Comparison of ENCODE assay signal across 16 cellular contexts in genomic region chr1:112011231-112011630, GRCh38. TPM values are rescaled to one million over a fixed set of nuclear protein-coding genes. Genes with fewer than 3 reads are reported as not detected.
A peak's percentile ranks its signal among the peaks of the same experiment; 100 is the strongest.
DNase-seq lines count a peak whose midpoint lies in the region; ATAC-seq and TF ChIP-seq lines count a peak whose summit lies in the region.
"Had no signal": no experiment of that assay in that cellular context is flagged by ENCODE, and none has a peak within 500 bp of the region (broad histone marks: within the 10 kb centered on the region; RNA-seq: fewer than 3 reads in every experiment).

No MANE protein-coding gene starts in this region.

- H4K91ac ChIP-seq in IMR-90 (ENCODE audit: insufficient read depth, low read depth, low read length), result no peak overlapping the region
- H4K91ac ChIP-seq in mesenchymal stem cell (ENCODE audit: low read length), result no peak overlapping the region

- no peak overlapping the region for H2BK12ac ChIP-seq in mesenchymal stem cell (ENCODE audit: low read length in 2 of 2)

- peak; percentile 62 for ATAC-seq in IMR-90 (ENCODE audit: low read depth)
- no peak for ATAC-seq in GM21737 (IDR thresholded peaks at IDR 0.05; ENCODE audit: unreplicated experiment)
- ATAC-seq: activated naive CD8-positive, alpha-beta T cell treated with anti-CD3 and anti-CD28 coated beads, Interleukin-2, amount 50 U/mL, for 24 hours; GM23338 had no signal

- H3K9ac ChIP-seq in IMR-90 (ENCODE audit: low read depth, low read length) (no peak overlapping the region), colonic mucosa (ENCODE audit: low read depth in 2 of 2, low read length in 2 of 2) (no peak overlapping the region), mesenchymal stem cell (ENCODE audit: low read length) (peak overlapping the region; percentile 16)
- H3K9ac ChIP-seq: BLaER1 had no signal

- H3K9me1 ChIP-seq in IMR-90 (ENCODE audit: insufficient read depth, low read length), result no peaks in the 10 kb centered on the region

- in situ Hi-C loops in IMR-90 (cut with MboI; ENCODE audit: low sequenced_read_pairs), result no loop called here

- POLR2A ChIA-PET in IMR-90 (lab: Charles Lee; ENCODE audit: unreplicated experiment), result no interaction called here

- H4K20me1 ChIP-seq in IMR-90 (ENCODE audit: insufficient read depth, low read length), result no peaks in the 10 kb centered on the region
- H4K20me1 ChIP-seq: BLaER1 had no signal

- TF ChIP-seq RAD21 in IMR-90 (IDR thresholded peaks at IDR 0.05; ENCODE audit: low read length), result no peak

- TF ChIP-seq CTCF in AG09309 (IDR thresholded peaks at IDR 0.05; ENCODE audit: control insufficient read depth, insufficient read depth, low read depth, low read length, missing control alignments) (no peak), IMR-90 (conservative IDR thresholded peaks at IDR 0.05; ENCODE audit: low read depth, low read length) (no peak), colonic mucosa (IDR thresholded peaks at IDR 0.05) (no peak), BE2C (IDR thresholded peaks at IDR 0.05; ENCODE audit: low read depth, low read length) (no peak), tibial nerve (IDR thresholded peaks at IDR 0.05) (no peak)

- TF ChIP-seq POLR2A in IMR-90 (IDR thresholded peaks at IDR 0.05; ENCODE audit: low read depth, low read length), result no peak
- no peak for TF ChIP-seq POLR2A in tibial nerve (IDR thresholded peaks at IDR 0.05)

- H2AFZ ChIP-seq in IMR-90 (replicated peaks; ENCODE audit: low read length, poor library complexity), result no peak overlapping the region
- H2AFZ ChIP-seq in mesenchymal stem cell (ENCODE audit: low read depth, low read length), result no peak overlapping the region
- H2AFZ ChIP-seq: GM23338 had no signal

- H2BK5ac ChIP-seq in IMR-90 (ENCODE audit: low read depth, low read length, poor library complexity, severe bottlenecking) (no peak overlapping the region), mesenchymal stem cell (ENCODE audit: low read depth, low read length, poor library complexity, severe bottlenecking) (no peak overlapping the region)

- no peak overlapping the region for H3K18ac ChIP-seq in IMR-90 (ENCODE audit: low read depth, low read length)
- no peak overlapping the region for H3K18ac ChIP-seq in mesenchymal stem cell (ENCODE audit: low read depth in 1 of 2, low read length in 2 of 2)

- BruUV-seq in IMR-90 (replicated peaks; lab: Mats Ljungman, UMichigan), result no TSS peak

- H3K36me3 ChIP-seq in IMR-90 (ENCODE audit: control insufficient read depth, insufficient read depth, low read length) (no peaks in the 10 kb centered on the region), colonic mucosa (no peaks in the 10 kb centered on the region), mesenchymal stem cell (ENCODE audit: control insufficient read depth in 1 of 2, insufficient read depth in 2 of 2, low read depth in 1 of 2, low read length in 2 of 2) (no peaks in the 10 kb centered on the region), BE2C (no peaks in the 10 kb centered on the region), tibial nerve (no peaks in the 10 kb centered on the region)
- H3K36me3 ChIP-seq: BLaER1, vagina had no signal

- peak; percentile 28 for DNase-seq in AG09309 (ENCODE audit: low read depth)
- DNase-seq in IMR-90, result peak; percentile 29
- DNase-seq in colonic mucosa, result peak; percentile 20
- no peak for DNase-seq in mesenchymal stem cell
- DNase-seq in BE2C, result no peak
- DNase-seq in tibial nerve (ENCODE audit: low spot score in 2 of 2), result no peak
- no peak for DNase-seq in NCI-H2107 (lab: John Stamatoyannopoulos, UW)
- DNase-seq: activated CD8-positive, alpha-beta memory T cell treated with anti-CD3 and anti-CD28 coated beads for 24 hours; activated naive CD8-positive, alpha-beta T cell treated with anti-CD3 and anti-CD28 coated beads, Interleukin-2, amount 50 U/mL, for 24 hours; effector memory CD4-positive, alpha-beta T cell had no signal

- CTCF ChIA-PET in IMR-90 (lab: Yijun Ruan, JAX), result no interaction called here

- H3K27me3 ChIP-seq in IMR-90 (ENCODE audit: control insufficient read depth, insufficient read depth, low read length) (no peaks in the 10 kb centered on the region), colonic mucosa (no peaks in the 10 kb centered on the region), mesenchymal stem cell (ENCODE audit: control insufficient read depth in 1 of 2, insufficient read depth in 1 of 2, low read length in 2 of 2) (peaks cover 0 to 7% of the 10 kb centered on the region in 2 experiments), BE2C (peaks cover 3% of the 10 kb centered on the region), tibial nerve (no peaks in the 10 kb centered on the region)
- H3K27me3 ChIP-seq: BLaER1, vagina had no signal

- no peak overlapping the region for H3K56ac ChIP-seq in IMR-90 (ENCODE audit: extremely low read depth, insufficient read depth, low read length)

- H2AK5ac ChIP-seq in IMR-90 (ENCODE audit: low read depth, low read length) (no peak overlapping the region), mesenchymal stem cell (ENCODE audit: low read length, severe bottlenecking) (no peak overlapping the region)

- H3K4ac ChIP-seq in IMR-90 (ENCODE audit: low read depth, low read length), result no peak overlapping the region
- no peak overlapping the region for H3K4ac ChIP-seq in mesenchymal stem cell (ENCODE audit: low read depth in 1 of 2, low read length in 2 of 2)

- H3K23ac ChIP-seq in IMR-90 (ENCODE audit: low read depth, low read length), result no peak overlapping the region
- H3K23ac ChIP-seq in mesenchymal stem cell (ENCODE audit: low read length in 2 of 2), result no peak overlapping the region

- TF ChIP-seq EP300 in tibial nerve (IDR thresholded peaks at IDR 0.05), result no peak

- H3K14ac ChIP-seq in IMR-90 (replicated peaks; ENCODE audit: low read depth, low read length), result no peak overlapping the region
- H3K14ac ChIP-seq in mesenchymal stem cell (ENCODE audit: low read length in 2 of 2), result no peak overlapping the region

- dilution Hi-C loops in IMR-90 (cut with HindIII; ENCODE audit: low sequenced_read_pairs, unreplicated experiment), result no loop called here

- no peak overlapping the region for H3K4me3 ChIP-seq in AG09309 (ENCODE audit: control insufficient read depth, low read depth, low read length)
- no peak overlapping the region for H3K4me3 ChIP-seq in IMR-90 (ENCODE audit: insufficient read depth, low read depth, low read length)
- H3K4me3 ChIP-seq in colonic mucosa, result no peak overlapping the region
- H3K4me3 ChIP-seq in mesenchymal stem cell (ENCODE audit: insufficient read depth in 1 of 2, low read depth in 1 of 2, low read length in 2 of 2), result no peak overlapping the region
- H3K4me3 ChIP-seq in BE2C (ENCODE audit: low read depth, low read length), result no peak overlapping the region
- no peak overlapping the region for H3K4me3 ChIP-seq in tibial nerve
- H3K4me3 ChIP-seq: BLaER1, GM23338, skin epidermis, vagina had no signal

- no peak overlapping the region for H3K4me2 ChIP-seq in IMR-90 (ENCODE audit: low read depth, low read length)
- no peak overlapping the region for H3K4me2 ChIP-seq in mesenchymal stem cell (ENCODE audit: low read length, poor library complexity, severe bottlenecking)
- H3K4me2 ChIP-seq: BLaER1, GM23338 had no signal

- 44% methylated on average over 1 of the region's 2 CpGs; no CpG with 5 or more reads in 1 of the 2 experiments for WGBS in IMR-90 (ENCODE audit: extremely low coverage in 2 of 2, insufficient read length in 1 of 2), 2 experiments
- 63% methylated on average over 2 of the region's 2 CpGs for WGBS in mesenchymal stem cell
- WGBS in tibial nerve, 2 donors, result 19 to 37% methylated on average over 2 of the region's 2 CpGs

- intact Hi-C loops in IMR-90 (cut with micrococcal nuclease), result no loop called here
- intact Hi-C loops in colonic mucosa (cut with DNase I), result no loop called here

- no peak overlapping the region for H4K5ac ChIP-seq in IMR-90 (ENCODE audit: low read depth, low read length)

- H2AK9ac ChIP-seq in IMR-90 (replicated peaks; ENCODE audit: low read depth, low read length, poor library complexity), result no peak overlapping the region

- no peak overlapping the region for H2BK20ac ChIP-seq in IMR-90 (ENCODE audit: low read depth, low read length)

- H3K27ac ChIP-seq in IMR-90 (ENCODE audit: insufficient read depth, low read length) (no peak overlapping the region), colonic mucosa (no peak overlapping the region), mesenchymal stem cell (ENCODE audit: low read length, poor library complexity, severe bottlenecking) (no peak overlapping the region), tibial nerve (peak overlapping the region in 1 of 4 donors; percentile 13)
- H3K27ac ChIP-seq: BLaER1, vagina had no signal

- no peak overlapping the region for H4K8ac ChIP-seq in IMR-90 (ENCODE audit: low read depth in 2 of 2, low read length in 2 of 2)
- no peak overlapping the region for H4K8ac ChIP-seq in mesenchymal stem cell (ENCODE audit: low read length)

- H2BK15ac ChIP-seq in IMR-90 (ENCODE audit: low read depth, low read length), result no peak overlapping the region
- no peak overlapping the region for H2BK15ac ChIP-seq in mesenchymal stem cell (ENCODE audit: low read depth, poor library complexity, severe bottlenecking)

- H3K4me1 ChIP-seq in IMR-90 (ENCODE audit: control insufficient read depth, insufficient read depth, low read length) (no peaks in the 10 kb centered on the region), colonic mucosa (no peaks in the 10 kb centered on the region), mesenchymal stem cell (ENCODE audit: control insufficient read depth, insufficient read depth, low read depth, low read length) (no peaks in the 10 kb centered on the region), BE2C (no peaks in the 10 kb centered on the region), tibial nerve (no peaks in the 10 kb centered on the region)
- H3K4me1 ChIP-seq: BLaER1 had no signal

- H2BK120ac ChIP-seq in IMR-90 (ENCODE audit: low read depth, low read length) (no peak overlapping the region), mesenchymal stem cell (ENCODE audit: low read depth, low read length) (no peak overlapping the region)

- H3K9me3 ChIP-seq in IMR-90 (ENCODE audit: control insufficient read depth, insufficient read depth, low read length) (no peaks in the 10 kb centered on the region), colonic mucosa (no peaks in the 10 kb centered on the region), mesenchymal stem cell (ENCODE audit: control insufficient read depth, low read length) (no peaks in the 10 kb centered on the region), BE2C (no peaks in the 10 kb centered on the region), tibial nerve (peaks cover 0 to 5% (median 0%) of the 10 kb centered on the region in 4 donors)
- H3K9me3 ChIP-seq: BLaER1, vagina had no signal

- H3K79me1 ChIP-seq in IMR-90 (ENCODE audit: low read depth in 1 of 2, low read length in 2 of 2), result no peaks in the 10 kb centered on the region
- no peaks in the 10 kb centered on the region for H3K79me1 ChIP-seq in mesenchymal stem cell (replicated peaks; ENCODE audit: low read length, poor library complexity, severe bottlenecking)

RNA-seq across cellular contexts. Expression of gene KCND3, which starts 21.8 kb away (rescaled TPM):
- total RNA-seq in IMR-90 (2012; rRNA removed), result under 0.01 TPM in 2 replicates
- 0.03 and 0.04 TPM in 2 replicates for polyA plus RNA-seq in IMR-90 (2012; rRNA removed)
- 0.03 TPM in 1 of 2 replicates, not detected in the other for polyA plus RNA-seq in IMR-90 (2012; cell fraction: cytosol; rRNA removed)
- 0.02 TPM in 1 of 2 replicates, not detected in the other for polyA plus RNA-seq in IMR-90 (2012; cell fraction: nucleus; rRNA removed; ENCODE audit: low replicate concordance)
- total RNA-seq in colonic mucosa, result 1 to 10 TPM in 1 of 2 donors, under 1 TPM in 1; 0.94 to 3.5 TPM
- 0.18 TPM for polyA plus RNA-seq in mesenchymal stem cell (2013, experiment 1 of 2)
- polyA plus RNA-seq in mesenchymal stem cell (2013, experiment 2 of 2), result 0.21 TPM
- polyA plus RNA-seq in BE2C (2012; ENCODE audit: insufficient read depth, insufficient read length, low read depth), result 1.2 TPM
- total RNA-seq in tibial nerve, result 1 to 10 TPM; 1.0 to 6.9 (median 3.9) TPM
- total RNA-seq: OCI-LY7 had no signal

Comparison
In these comparisons a context has a peak if more than half of its experiments do, and no peak if none do; other contexts are left out.
1. DNase-seq: peak in AG09309 (single experiment), IMR-90 (single experiment) and colonic mucosa (single experiment); none in mesenchymal stem cell (single experiment), BE2C (single experiment), tibial nerve (0 of 2) and NCI-H2107 (single experiment).